ENCODE assay signal across 1 cellular context in the genomic region with DNA sequence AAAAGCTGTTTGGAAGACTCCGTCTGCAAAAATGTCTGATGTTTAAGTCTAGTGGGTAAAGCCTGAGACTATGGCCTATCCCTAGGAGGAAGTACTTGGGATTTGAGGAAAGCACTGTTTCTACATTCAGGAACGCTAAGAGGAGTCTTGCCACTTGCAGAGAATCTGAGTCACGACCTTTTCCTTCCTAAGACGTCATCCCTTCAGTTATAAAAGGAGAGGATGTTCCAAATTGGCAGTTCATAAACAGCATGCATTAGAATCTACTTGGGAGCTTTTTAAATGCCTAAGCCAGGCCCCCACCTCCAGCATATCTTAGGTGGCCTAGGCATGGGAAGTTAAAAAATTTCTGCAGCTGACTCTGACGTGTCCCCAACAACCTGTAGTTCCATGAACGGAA.
TF ChIP-seq lines count a peak whose summit lies in the region.

No MANE protein-coding gene starts in this region.

TF ChIP-seq in WTC11, 78 proteins besides CTCF, POLR2A, EP300 and RAD21 (continued from another document):
- TF ChIP-seq, protein P1, sequence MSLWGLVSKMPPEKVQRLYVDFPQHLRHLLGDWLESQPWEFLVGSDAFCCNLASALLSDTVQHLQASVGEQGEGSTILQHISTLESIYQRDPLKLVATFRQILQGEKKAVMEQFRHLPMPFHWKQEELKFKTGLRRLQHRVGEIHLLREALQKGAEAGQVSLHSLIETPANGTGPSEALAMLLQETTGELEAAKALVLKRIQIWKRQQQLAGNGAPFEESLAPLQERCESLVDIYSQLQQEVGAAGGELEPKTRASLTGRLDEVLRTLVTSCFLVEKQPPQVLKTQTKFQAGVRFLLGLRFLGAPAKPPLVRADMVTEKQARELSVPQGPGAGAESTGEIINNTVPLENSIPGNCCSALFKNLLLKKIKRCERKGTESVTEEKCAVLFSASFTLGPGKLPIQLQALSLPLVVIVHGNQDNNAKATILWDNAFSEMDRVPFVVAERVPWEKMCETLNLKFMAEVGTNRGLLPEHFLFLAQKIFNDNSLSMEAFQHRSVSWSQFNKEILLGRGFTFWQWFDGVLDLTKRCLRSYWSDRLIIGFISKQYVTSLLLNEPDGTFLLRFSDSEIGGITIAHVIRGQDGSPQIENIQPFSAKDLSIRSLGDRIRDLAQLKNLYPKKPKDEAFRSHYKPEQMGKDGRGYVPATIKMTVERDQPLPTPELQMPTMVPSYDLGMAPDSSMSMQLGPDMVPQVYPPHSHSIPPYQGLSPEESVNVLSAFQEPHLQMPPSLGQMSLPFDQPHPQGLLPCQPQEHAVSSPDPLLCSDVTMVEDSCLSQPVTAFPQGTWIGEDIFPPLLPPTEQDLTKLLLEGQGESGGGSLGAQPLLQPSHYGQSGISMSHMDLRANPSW (CRISPR knock-in tag; conservative IDR thresholded peaks at IDR 0.05; ENCODE audit: low read depth) = no peak
- TF ChIP-seq, protein P2, sequence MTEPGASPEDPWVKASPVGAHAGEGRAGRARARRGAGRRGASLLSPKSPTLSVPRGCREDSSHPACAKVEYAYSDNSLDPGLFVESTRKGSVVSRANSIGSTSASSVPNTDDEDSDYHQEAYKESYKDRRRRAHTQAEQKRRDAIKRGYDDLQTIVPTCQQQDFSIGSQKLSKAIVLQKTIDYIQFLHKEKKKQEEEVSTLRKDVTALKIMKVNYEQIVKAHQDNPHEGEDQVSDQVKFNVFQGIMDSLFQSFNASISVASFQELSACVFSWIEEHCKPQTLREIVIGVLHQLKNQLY (CRISPR knock-in tag; IDR thresholded peaks at IDR 0.05) = no peak
- TF ChIP-seq, protein P3, sequence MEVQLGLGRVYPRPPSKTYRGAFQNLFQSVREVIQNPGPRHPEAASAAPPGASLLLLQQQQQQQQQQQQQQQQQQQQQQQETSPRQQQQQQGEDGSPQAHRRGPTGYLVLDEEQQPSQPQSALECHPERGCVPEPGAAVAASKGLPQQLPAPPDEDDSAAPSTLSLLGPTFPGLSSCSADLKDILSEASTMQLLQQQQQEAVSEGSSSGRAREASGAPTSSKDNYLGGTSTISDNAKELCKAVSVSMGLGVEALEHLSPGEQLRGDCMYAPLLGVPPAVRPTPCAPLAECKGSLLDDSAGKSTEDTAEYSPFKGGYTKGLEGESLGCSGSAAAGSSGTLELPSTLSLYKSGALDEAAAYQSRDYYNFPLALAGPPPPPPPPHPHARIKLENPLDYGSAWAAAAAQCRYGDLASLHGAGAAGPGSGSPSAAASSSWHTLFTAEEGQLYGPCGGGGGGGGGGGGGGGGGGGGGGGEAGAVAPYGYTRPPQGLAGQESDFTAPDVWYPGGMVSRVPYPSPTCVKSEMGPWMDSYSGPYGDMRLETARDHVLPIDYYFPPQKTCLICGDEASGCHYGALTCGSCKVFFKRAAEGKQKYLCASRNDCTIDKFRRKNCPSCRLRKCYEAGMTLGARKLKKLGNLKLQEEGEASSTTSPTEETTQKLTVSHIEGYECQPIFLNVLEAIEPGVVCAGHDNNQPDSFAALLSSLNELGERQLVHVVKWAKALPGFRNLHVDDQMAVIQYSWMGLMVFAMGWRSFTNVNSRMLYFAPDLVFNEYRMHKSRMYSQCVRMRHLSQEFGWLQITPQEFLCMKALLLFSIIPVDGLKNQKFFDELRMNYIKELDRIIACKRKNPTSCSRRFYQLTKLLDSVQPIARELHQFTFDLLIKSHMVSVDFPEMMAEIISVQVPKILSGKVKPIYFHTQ (CRISPR knock-in tag; IDR thresholded peaks at IDR 0.05) = no peak
- TF ChIP-seq ZNF671 (CRISPR knock-in tag; IDR thresholded peaks at IDR 0.05) = no peak
- TF ChIP-seq GTF2I (CRISPR knock-in tag; conservative IDR thresholded peaks at IDR 0.05) = no peak
- TF ChIP-seq, protein P4, sequence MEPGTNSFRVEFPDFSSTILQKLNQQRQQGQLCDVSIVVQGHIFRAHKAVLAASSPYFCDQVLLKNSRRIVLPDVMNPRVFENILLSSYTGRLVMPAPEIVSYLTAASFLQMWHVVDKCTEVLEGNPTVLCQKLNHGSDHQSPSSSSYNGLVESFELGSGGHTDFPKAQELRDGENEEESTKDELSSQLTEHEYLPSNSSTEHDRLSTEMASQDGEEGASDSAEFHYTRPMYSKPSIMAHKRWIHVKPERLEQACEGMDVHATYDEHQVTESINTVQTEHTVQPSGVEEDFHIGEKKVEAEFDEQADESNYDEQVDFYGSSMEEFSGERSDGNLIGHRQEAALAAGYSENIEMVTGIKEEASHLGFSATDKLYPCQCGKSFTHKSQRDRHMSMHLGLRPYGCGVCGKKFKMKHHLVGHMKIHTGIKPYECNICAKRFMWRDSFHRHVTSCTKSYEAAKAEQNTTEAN (CRISPR knock-in tag; IDR thresholded peaks at IDR 0.05) = no peak
- no peak for TF ChIP-seq JAZF1 (CRISPR knock-in tag; IDR thresholded peaks at IDR 0.05)
- no peak for TF ChIP-seq CREM (CRISPR knock-in tag; IDR thresholded peaks at IDR 0.05)
- no peak for TF ChIP-seq IRF2 (CRISPR knock-in tag; IDR thresholded peaks at IDR 0.05; ENCODE audit: borderline replicate concordance, low read depth)
- TF ChIP-seq, protein P5, sequence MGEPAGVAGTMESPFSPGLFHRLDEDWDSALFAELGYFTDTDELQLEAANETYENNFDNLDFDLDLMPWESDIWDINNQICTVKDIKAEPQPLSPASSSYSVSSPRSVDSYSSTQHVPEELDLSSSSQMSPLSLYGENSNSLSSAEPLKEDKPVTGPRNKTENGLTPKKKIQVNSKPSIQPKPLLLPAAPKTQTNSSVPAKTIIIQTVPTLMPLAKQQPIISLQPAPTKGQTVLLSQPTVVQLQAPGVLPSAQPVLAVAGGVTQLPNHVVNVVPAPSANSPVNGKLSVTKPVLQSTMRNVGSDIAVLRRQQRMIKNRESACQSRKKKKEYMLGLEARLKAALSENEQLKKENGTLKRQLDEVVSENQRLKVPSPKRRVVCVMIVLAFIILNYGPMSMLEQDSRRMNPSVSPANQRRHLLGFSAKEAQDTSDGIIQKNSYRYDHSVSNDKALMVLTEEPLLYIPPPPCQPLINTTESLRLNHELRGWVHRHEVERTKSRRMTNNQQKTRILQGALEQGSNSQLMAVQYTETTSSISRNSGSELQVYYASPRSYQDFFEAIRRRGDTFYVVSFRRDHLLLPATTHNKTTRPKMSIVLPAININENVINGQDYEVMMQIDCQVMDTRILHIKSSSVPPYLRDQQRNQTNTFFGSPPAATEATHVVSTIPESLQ (CRISPR knock-in tag; IDR thresholded peaks at IDR 0.05) = no peak
- no peak for TF ChIP-seq RORB (CRISPR knock-in tag; IDR thresholded peaks at IDR 0.05)
- TF ChIP-seq, protein P6, sequence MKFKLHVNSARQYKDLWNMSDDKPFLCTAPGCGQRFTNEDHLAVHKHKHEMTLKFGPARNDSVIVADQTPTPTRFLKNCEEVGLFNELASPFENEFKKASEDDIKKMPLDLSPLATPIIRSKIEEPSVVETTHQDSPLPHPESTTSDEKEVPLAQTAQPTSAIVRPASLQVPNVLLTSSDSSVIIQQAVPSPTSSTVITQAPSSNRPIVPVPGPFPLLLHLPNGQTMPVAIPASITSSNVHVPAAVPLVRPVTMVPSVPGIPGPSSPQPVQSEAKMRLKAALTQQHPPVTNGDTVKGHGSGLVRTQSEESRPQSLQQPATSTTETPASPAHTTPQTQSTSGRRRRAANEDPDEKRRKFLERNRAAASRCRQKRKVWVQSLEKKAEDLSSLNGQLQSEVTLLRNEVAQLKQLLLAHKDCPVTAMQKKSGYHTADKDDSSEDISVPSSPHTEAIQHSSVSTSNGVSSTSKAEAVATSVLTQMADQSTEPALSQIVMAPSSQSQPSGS (CRISPR knock-in tag; IDR thresholded peaks at IDR 0.05; ENCODE audit: borderline replicate concordance, low read depth) = no peak
- TF ChIP-seq SMAD4 (CRISPR knock-in tag; IDR thresholded peaks at IDR 0.05) = no peak
- no peak for TF ChIP-seq TP53 (CRISPR knock-in tag; IDR thresholded peaks at IDR 0.05)
- TF ChIP-seq ELF4 (CRISPR knock-in tag; IDR thresholded peaks at IDR 0.05; ENCODE audit: low read depth) = no peak
TF ChIP-seq in WTC11: peak in this region for 0.
